In genomic region chr16:89422527-89422904, GRCh38 we compare ENCODE assay signal across 9 cellular contexts.
DNase-seq lines count a peak whose midpoint lies in the region; ATAC-seq lines count a peak whose summit lies in the region.
"Had no signal": no experiment of that assay in that cellular context is flagged by ENCODE, and none has a peak within 500 bp of the region (broad histone marks: within the 10 kb centered on the region; RNA-seq: fewer than 3 reads in every experiment).

No MANE protein-coding gene starts in this region.

- no peaks in the 10 kb centered on the region; the same call in 1 of the 2 replicates for H3K4me1 ChIP-seq in HAP-1

- H3K27me3 Mint-ChIP-seq in activated CD4-positive, alpha-beta memory T cell treated with anti-CD3 and anti-CD28 coated beads for 36 hours: no peaks in the 10 kb centered on the region

- peaks cover 28% of the 10 kb centered on the region for H3K36me3 ChIP-seq in HAP-1 (replicated peaks)

- peaks cover 82% of the 10 kb centered on the region for H3K4me1 Mint-ChIP-seq in activated CD4-positive, alpha-beta memory T cell treated with anti-CD3 and anti-CD28 coated beads for 36 hours (ENCODE audit: low read depth)

- H3K27me3 ChIP-seq in HAP-1 (ENCODE audit: low read depth): no peaks in the 10 kb centered on the region

- H3K36me3 Mint-ChIP-seq in activated CD4-positive, alpha-beta memory T cell treated with anti-CD3 and anti-CD28 coated beads for 36 hours: peaks cover 22% of the 10 kb centered on the region

- no peak overlapping the region for H3K4me3 ChIP-seq in HAP-1

- ATAC-seq in HG03064 (IDR thresholded peaks at IDR 0.05; ENCODE audit: low read depth, unreplicated experiment): peak; percentile 63

- H3K4me3 Mint-ChIP-seq in activated CD4-positive, alpha-beta memory T cell treated with anti-CD3 and anti-CD28 coated beads for 36 hours: peak overlapping the region; percentile 28
- H3K4me3 Mint-ChIP-seq: neural crest cell had no signal

- H3K27ac Mint-ChIP-seq in activated CD4-positive, alpha-beta memory T cell treated with anti-CD3 and anti-CD28 coated beads for 36 hours: peak overlapping the region; percentile 80

- intact Hi-C loops in activated CD4-positive, alpha-beta memory T cell treated with anti-CD3 and anti-CD28 coated beads for 36 hours (cut with micrococcal nuclease): loop anchor here (2.0 kb wide), 2 partner anchors 18 to 62 kb away; no protein-coding TSS in a partner anchor

- CTCF ChIA-PET in activated CD4-positive, alpha-beta memory T cell treated with anti-CD3 and anti-CD28 coated beads for 36 hours (lab: Charles Lee): interaction anchor here (1.6 kb wide), 1 partner anchor 19 kb away, joined by 5 read pairs; no protein-coding TSS in a partner anchor

- H3K9me3 ChIP-seq in HAP-1: no peaks in the 10 kb centered on the region

- in situ Hi-C loops in HAP-1 (cut with MboI; ENCODE audit: low sequenced_read_pairs): no loop called here

- POLR2A ChIA-PET in activated CD4-positive, alpha-beta memory T cell treated with anti-CD3 and anti-CD28 coated beads for 36 hours (lab: Charles Lee): interaction anchor here (0.8 to 1.2 kb wide), 6 partner anchors 14 to 85 kb away, joined by 3 to 5 read pairs (median 3); no protein-coding TSS in a partner anchor

- peak; percentile 31 for DNase-seq in activated T-cell treated with anti-CD3 and anti-CD28 coated beads for 24 hours (ENCODE audit: low read depth)
- DNase-seq in activated T-cell treated with anti-CD3 and anti-CD28 coated beads for 4 hours: no peak
- DNase-seq in activated CD4-positive, alpha-beta memory T cell treated with anti-CD3 and anti-CD28 coated beads for 36 hours: peak; percentile 67
- peak; percentile 23 for DNase-seq in kidney tubule cell (ENCODE audit: low spot score)
- no peak for DNase-seq in DMS53 (lab: John Stamatoyannopoulos, UW)
- no peak for DNase-seq in NCI-H226
- DNase-seq in HAP-1 (ENCODE audit: low spot score in 2 of 2): no peak

- no peaks in the 10 kb centered on the region for H3K9me3 Mint-ChIP-seq in activated CD4-positive, alpha-beta memory T cell treated with anti-CD3 and anti-CD28 coated beads for 36 hours
- H3K9me3 Mint-ChIP-seq: neural crest cell had no signal

Comparison
In these comparisons a context has a peak if more than half of its experiments do, and no peak if none do; other contexts are left out.
1. DNase-seq: peak in activated T-cell treated with anti-CD3 and anti-CD28 coated beads for 24 hours (single experiment), activated CD4-positive, alpha-beta memory T cell treated with anti-CD3 and anti-CD28 coated beads for 36 hours (single experiment) and kidney tubule cell (single experiment); none in activated T-cell treated with anti-CD3 and anti-CD28 coated beads for 4 hours (single experiment), DMS53 (single experiment), NCI-H226 (single experiment) and HAP-1 (0 of 2).